ENCODE assay signal across 17 cellular contexts in the genomic region with DNA sequence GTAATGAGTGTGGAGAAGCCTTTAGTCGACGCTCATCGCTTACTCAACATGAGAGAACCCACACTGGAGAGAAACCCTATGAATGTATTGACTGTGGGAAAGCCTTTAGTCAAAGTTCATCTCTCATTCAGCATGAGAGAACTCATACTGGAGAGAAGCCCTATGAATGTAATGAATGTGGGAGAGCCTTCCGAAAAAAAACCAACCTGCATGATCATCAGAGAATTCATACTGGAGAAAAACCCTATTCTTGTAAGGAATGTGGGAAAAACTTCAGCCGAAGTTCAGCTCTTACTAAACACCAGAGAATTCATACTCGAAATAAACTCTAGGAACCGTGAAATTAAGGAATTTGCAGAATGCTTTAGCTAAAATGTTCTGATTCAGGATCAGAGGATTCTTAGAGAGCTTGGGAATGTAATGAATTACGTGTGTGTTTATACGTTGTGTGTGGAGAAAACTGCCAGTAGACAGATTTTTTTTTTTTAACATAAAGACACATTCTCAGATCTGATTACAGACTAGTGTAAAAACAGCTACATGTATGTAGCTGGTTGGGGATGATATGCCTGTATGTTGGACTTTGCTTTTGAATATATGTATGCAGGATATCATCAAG. TPM values are rescaled to one million over a fixed set of nuclear protein-coding genes. Genes with fewer than 3 reads are reported as not detected.
DNase-seq lines count a peak whose midpoint lies in the region; ATAC-seq and TF ChIP-seq lines count a peak whose summit lies in the region.
"Had no signal": no experiment of that assay in that cellular context is flagged by ENCODE, and none has a peak within 500 bp of the region (broad histone marks: within the 10 kb centered on the region; RNA-seq: fewer than 3 reads in every experiment).

No MANE protein-coding gene starts in this region.

- TF ChIP-seq CTCF in endodermal cell (conservative IDR thresholded peaks at IDR 0.05) = no peak

- no peaks in the 10 kb centered on the region for H3K4me1 Mint-ChIP-seq in endodermal cell
- no peaks in the 10 kb centered on the region for H3K4me1 Mint-ChIP-seq in activated CD8-positive, alpha-beta T cell treated with anti-CD3 and anti-CD28 coated beads, Interleukin-2, amount 10 ng/mL, durations not matched to agents 7 days and 5 days (ENCODE audit: low read depth)

- H3K9me3 Mint-ChIP-seq in endodermal cell = peaks cover 100% of the 10 kb centered on the region
- peaks cover 77% of the 10 kb centered on the region for H3K9me3 Mint-ChIP-seq in activated CD8-positive, alpha-beta T cell treated with anti-CD3 and anti-CD28 coated beads, Interleukin-2, amount 10 ng/mL, durations not matched to agents 7 days and 5 days (ENCODE audit: insufficient read depth)

- H3K36me3 Mint-ChIP-seq in endodermal cell (ENCODE audit: low read depth) = peaks cover 79% of the 10 kb centered on the region
- H3K36me3 Mint-ChIP-seq in activated CD8-positive, alpha-beta T cell treated with anti-CD3 and anti-CD28 coated beads, Interleukin-2, amount 10 ng/mL, durations not matched to agents 7 days and 5 days (ENCODE audit: low read depth) = peaks cover 75% of the 10 kb centered on the region

- no peak overlapping the region for H3K4me3 Mint-ChIP-seq in endodermal cell
- H3K4me3 Mint-ChIP-seq in activated CD8-positive, alpha-beta T cell treated with anti-CD3 and anti-CD28 coated beads, Interleukin-2, amount 10 ng/mL, durations not matched to agents 7 days and 5 days = no peak overlapping the region

- peak; percentile 0 for DNase-seq in NCI-H2227 (lab: John Stamatoyannopoulos, UW; ENCODE audit: unreplicated experiment)
- no peak for DNase-seq in NCI-H2227 treated with DMSO at 0.1 percent for 48 hours (lab: John Stamatoyannopoulos, UW)
- peak; percentile 13 for DNase-seq in MV-4-11 (lab: John Stamatoyannopoulos, UW)
- no peak for DNase-seq in endodermal cell
- peak; percentile 20 for DNase-seq in renal cortical epithelial cell (ENCODE audit: low read depth)
- no peak for DNase-seq in UCSD-AML1 (lab: John Stamatoyannopoulos, UW; ENCODE audit: unreplicated experiment)
- no peak for DNase-seq in activated CD8-positive, alpha-beta T cell treated with anti-CD3 and anti-CD28 coated beads, Interleukin-2, amount 10 ng/mL, durations not matched to agents 7 days and 5 days
- DNase-seq: activated naive CD4-positive, alpha-beta T cell; central memory CD4-positive, alpha-beta T cell; midbrain; NCI-H774; stimulated activated CD4-positive, alpha-beta T cell treated with anti-CD3 and anti-CD28 coated beads, Interleukin-1b, Interleukin-23, amount 100 ng/mL, for 48 hours; upper lobe of left lung had no signal

- H3K27ac ChIP-seq in endodermal cell (ENCODE audit: low read depth, low read length) = no peak overlapping the region
- H3K27ac ChIP-seq: HL-60, prostate gland, SJSA1, upper lobe of left lung had no signal

- CTCF ChIA-PET in activated CD8-positive, alpha-beta T cell treated with anti-CD3 and anti-CD28 coated beads, Interleukin-2, amount 10 ng/mL, durations not matched to agents 7 days and 5 days (lab: Charles Lee) = no interaction called here

- no peak overlapping the region for H3K9ac ChIP-seq in endodermal cell (ENCODE audit: extremely low read depth, low read length, poor library complexity, severe bottlenecking)

- POLR2A ChIA-PET in activated CD8-positive, alpha-beta T cell treated with anti-CD3 and anti-CD28 coated beads, Interleukin-2, amount 10 ng/mL, durations not matched to agents 7 days and 5 days (lab: Charles Lee) = no interaction called here

- no peaks in the 10 kb centered on the region for H3K27me3 ChIP-seq in endodermal cell (ENCODE audit: control insufficient read depth, insufficient read depth, low read length, poor library complexity, severe bottlenecking)
- H3K27me3 ChIP-seq: SJSA1, upper lobe of left lung had no signal

- H3K4me3 ChIP-seq in endodermal cell (ENCODE audit: low read length) = peak overlapping the region; percentile 71
- H3K4me3 ChIP-seq: prostate gland, SJSA1, upper lobe of left lung had no signal

- H3K9me3 ChIP-seq in endodermal cell (ENCODE audit: control insufficient read depth, low read length) = peaks cover 100% of the 10 kb centered on the region

- WGBS in endodermal cell (ENCODE audit: insufficient coverage in 1 of 2, insufficient read length in 1 of 2), 2 experiments = 95 to 97% methylated on average over 6 to 8 of the region's 9 CpGs

- no peaks in the 10 kb centered on the region for H3K27me3 Mint-ChIP-seq in endodermal cell (ENCODE audit: insufficient read depth)
- no peaks in the 10 kb centered on the region for H3K27me3 Mint-ChIP-seq in activated CD8-positive, alpha-beta T cell treated with anti-CD3 and anti-CD28 coated beads, Interleukin-2, amount 10 ng/mL, durations not matched to agents 7 days and 5 days (ENCODE audit: low read depth)

- no peak for ATAC-seq in HG03025 (IDR thresholded peaks at IDR 0.05; ENCODE audit: low FRiP score, unreplicated experiment)
- no peak for ATAC-seq in activated CD8-positive, alpha-beta T cell treated with anti-CD3 and anti-CD28 coated beads, Interleukin-2, amount 10 ng/mL, durations not matched to agents 7 days and 5 days

- H3K27ac Mint-ChIP-seq in endodermal cell = no peak overlapping the region
- no peak overlapping the region for H3K27ac Mint-ChIP-seq in activated CD8-positive, alpha-beta T cell treated with anti-CD3 and anti-CD28 coated beads, Interleukin-2, amount 10 ng/mL, durations not matched to agents 7 days and 5 days

- H3K36me3 ChIP-seq in endodermal cell (ENCODE audit: control insufficient read depth, insufficient read depth, low read length) = peaks cover 51% of the 10 kb centered on the region

- no peaks in the 10 kb centered on the region for H3K4me1 ChIP-seq in endodermal cell (ENCODE audit: control insufficient read depth, insufficient read depth, low read length)
- H3K4me1 ChIP-seq: prostate gland, SJSA1, upper lobe of left lung had no signal

RNA-seq across cellular contexts. Expression of a gene that starts 25.4 kb away (rescaled TPM):
- 10 to 100 TPM; 20.4 to 33.2 TPM for total RNA-seq in endodermal cell
- polyA plus RNA-seq in endodermal cell (2013, experiment 1 of 2) = 51.7 TPM
- polyA plus RNA-seq in endodermal cell (2013, experiment 2 of 2) = 41.3 TPM
- total RNA-seq in renal cortical epithelial cell = 25.7 and 39.4 TPM in 2 replicates
- total RNA-seq in activated CD8-positive, alpha-beta T cell treated with anti-CD3 and anti-CD28 coated beads, Interleukin-2, amount 10 ng/mL, durations not matched to agents 7 days and 5 days = 10 to 100 TPM; 32.1 to 33.6 TPM

Comparison
In these comparisons a context has a peak if more than half of its experiments do, and no peak if none do; other contexts are left out.
1. DNase-seq: peak in NCI-H2227 (single experiment), MV-4-11 (single experiment) and renal cortical epithelial cell (single experiment); none in NCI-H2227 treated with DMSO at 0.1 percent for 48 hours (single experiment), endodermal cell (single experiment), UCSD-AML1 (single experiment) and activated CD8-positive, alpha-beta T cell treated with anti-CD3 and anti-CD28 coated beads, Interleukin-2, amount 10 ng/mL, durations not matched to agents 7 days and 5 days (single experiment).